ENCODE assay signal across 30 cellular contexts in genomic region chr1:4734791-4735190, GRCh38.
"Had no signal": no experiment of that assay in that cellular context is flagged by ENCODE, and none has a peak within 500 bp of the region (broad histone marks: within the 10 kb centered on the region; RNA-seq: fewer than 3 reads in every experiment).

No MANE protein-coding gene starts in this region.

- H3K27me3 Mint-ChIP-seq: activated CD4-positive, alpha-beta T cell treated with anti-CD3 and anti-CD28 coated beads, Interleukin-2, amount 10 ng/mL, durations not matched to agents 24 days and 14 days had no signal

- H3K9ac ChIP-seq: neural progenitor cell had no signal

- H3K27me3 ChIP-seq: neural progenitor cell, pancreas had no signal

- H3K36me3 Mint-ChIP-seq: activated CD4-positive, alpha-beta memory T cell treated with anti-CD3 and anti-CD28 coated beads for 36 hours; activated naive CD4-positive, alpha-beta T cell treated with anti-CD3 and anti-CD28 coated beads, Interleukin-2, amount 50 U/mL, for 24 hours; natural killer cell had no signal

- H3K36me3 ChIP-seq: gastrocnemius medialis, lower lobe of right lung, neural progenitor cell, pancreas, stomach, tibial artery, upper lobe of right lung had no signal

- FAIRE-seq: pancreas, TTC549 had no signal

- H3K4me1 ChIP-seq: gastrocnemius medialis, pancreas, psoas muscle, tibial artery, upper lobe of right lung had no signal

- H3K4me3 Mint-ChIP-seq: activated CD4-positive, alpha-beta memory T cell treated with anti-CD3 and anti-CD28 coated beads for 36 hours; activated CD4-positive, alpha-beta T cell treated with anti-CD3 and anti-CD28 coated beads, Interleukin-2, amount 10 ng/mL, durations not matched to agents 24 days and 14 days; activated naive CD4-positive, alpha-beta T cell treated with anti-CD3 and anti-CD28 coated beads, Interleukin-2, amount 50 U/mL, for 24 hours; activated naive CD8-positive, alpha-beta T cell treated with anti-CD3 and anti-CD28 coated beads, Interleukin-2, amount 50 U/mL, for 24 hours; activated T-cell treated with anti-CD3 and anti-CD28 coated beads, Interleukin-2, amount 50 U/mL, for 24 hours; effector memory CD8-positive, alpha-beta T cell; natural killer cell; neural progenitor cell; stimulated activated naive B cell treated with anti-CD40 and anti-IgM and Interleukin-4, amounts not matched to agents 10 μg/mL and 1 μg/mL and 100 μg/mL, for 72 hours; T-helper 1 cell treated with Interleukin-12 subunit alpha and Interleukin-12 subunit beta and Interleukin-4 antibody, amounts not matched to agents 30 μg/mL and 1 μg/mL, for 36 hours had no signal

- H3K4me2 ChIP-seq: neural progenitor cell, smooth muscle cell had no signal

- H3K9me3 Mint-ChIP-seq: activated CD4-positive, alpha-beta T cell treated with anti-CD3 and anti-CD28 coated beads, Interleukin-2, amount 10 ng/mL, durations not matched to agents 24 days and 14 days; activated naive CD4-positive, alpha-beta T cell treated with anti-CD3 and anti-CD28 coated beads, Interleukin-2, amount 50 U/mL, for 24 hours; activated naive CD8-positive, alpha-beta T cell treated with anti-CD3 and anti-CD28 coated beads, Interleukin-2, amount 50 U/mL, for 24 hours; natural killer cell had no signal

- DNase-seq: activated CD4-positive, alpha-beta memory T cell treated with anti-CD3 and anti-CD28 coated beads for 36 hours; activated CD4-positive, alpha-beta T cell treated with anti-CD3 and anti-CD28 coated beads, Interleukin-2, amount 10 ng/mL, durations not matched to agents 24 days and 14 days; activated CD8-positive, alpha-beta memory T cell treated with anti-CD3 and anti-CD28 coated beads, Interleukin-2, amount 50 U/mL, for 48 hours; activated naive CD8-positive, alpha-beta T cell treated with anti-CD3 and anti-CD28 coated beads, Interleukin-2, amount 50 U/mL, for 24 hours; activated T-cell treated with anti-CD3 and anti-CD28 coated beads, Interleukin-2, amount 50 U/mL, for 24 hours; cerebellar nuclear complex; effector memory CD8-positive, alpha-beta T cell; erythroblast; gastrocnemius medialis; hippocampal formation; lower lobe of right lung; mesenchymal stem cell; natural killer cell; pancreas; psoas muscle; stimulated activated CD4-positive, alpha-beta T cell treated with anti-CD3 and anti-CD28 coated beads, Interleukin-15, amount 100 ng/mL, for 24 hours; stimulated activated CD4-positive, alpha-beta T cell treated with anti-CD3 and anti-CD28 coated beads, Interleukin-2, amount 100 ng/mL, for 24 hours; stimulated activated naive B cell treated with anti-CD40 and anti-IgM and Interleukin-4, amounts not matched to agents 10 μg/mL and 1 μg/mL and 100 μg/mL, for 72 hours; stomach; SW 1271; T-helper 9 cell; tibial artery; upper lobe of right lung had no signal

- H2AFZ ChIP-seq: neural progenitor cell had no signal

- H3K4me1 Mint-ChIP-seq: activated CD4-positive, alpha-beta T cell treated with anti-CD3 and anti-CD28 coated beads, Interleukin-2, amount 10 ng/mL, durations not matched to agents 24 days and 14 days had no signal

- H3K9me3 ChIP-seq: gastrocnemius medialis, lower lobe of right lung, pancreas, psoas muscle, upper lobe of right lung had no signal

- H3K4me3 ChIP-seq: coronary artery, gastrocnemius medialis, lower lobe of right lung, neural progenitor cell, pancreas, psoas muscle, smooth muscle cell, stomach, tibial artery, upper lobe of right lung had no signal

- H3K27ac ChIP-seq: coronary artery, gastrocnemius medialis, lower lobe of right lung, neural progenitor cell, pancreas, psoas muscle, stomach, tibial artery, upper lobe of right lung, VCaP had no signal

- H3K27ac Mint-ChIP-seq: activated CD4-positive, alpha-beta memory T cell treated with anti-CD3 and anti-CD28 coated beads for 36 hours; activated CD4-positive, alpha-beta T cell treated with anti-CD3 and anti-CD28 coated beads, Interleukin-2, amount 10 ng/mL, durations not matched to agents 24 days and 14 days; activated naive CD4-positive, alpha-beta T cell treated with anti-CD3 and anti-CD28 coated beads, Interleukin-2, amount 50 U/mL, for 24 hours; activated naive CD8-positive, alpha-beta T cell treated with anti-CD3 and anti-CD28 coated beads, Interleukin-2, amount 50 U/mL, for 24 hours; activated T-cell treated with anti-CD3 and anti-CD28 coated beads, Interleukin-2, amount 50 U/mL, for 24 hours; effector memory CD8-positive, alpha-beta T cell; natural killer cell; neural progenitor cell; stimulated activated naive B cell treated with anti-CD40 and anti-IgM and Interleukin-4, amounts not matched to agents 10 μg/mL and 1 μg/mL and 100 μg/mL, for 72 hours; T-helper 1 cell treated with Interleukin-12 subunit alpha and Interleukin-12 subunit beta and Interleukin-4 antibody, amounts not matched to agents 30 μg/mL and 1 μg/mL, for 36 hours had no signal
